Comparison of ENCODE assay signal across 8 cellular contexts in the genomic region with DNA sequence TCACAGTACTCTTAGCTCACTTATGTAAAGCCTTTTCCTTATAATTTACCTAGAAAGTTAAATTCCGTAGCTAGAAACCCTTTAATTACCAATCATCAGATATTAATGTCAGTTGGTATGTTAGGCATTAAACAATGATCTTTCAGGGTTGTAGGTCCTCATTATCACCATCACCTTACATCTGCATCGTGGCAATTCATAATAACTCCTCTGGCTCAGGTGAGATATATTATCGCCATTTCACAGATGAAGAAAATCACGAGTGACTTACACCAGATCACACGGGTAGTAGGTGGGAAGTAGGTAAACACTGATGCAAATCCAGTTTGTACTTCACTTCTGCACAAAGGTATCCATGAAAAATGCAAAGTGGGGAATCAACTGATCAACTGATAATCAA. TPM values are rescaled to one million over a fixed set of nuclear protein-coding genes. Genes with fewer than 3 reads are reported as not detected.
DNase-seq lines count a peak whose midpoint lies in the region; ATAC-seq and TF ChIP-seq lines count a peak whose summit lies in the region.

No MANE protein-coding gene starts in this region.

- no peak for ATAC-seq in HG02970 (IDR thresholded peaks at IDR 0.05; ENCODE audit: low FRiP score, unreplicated experiment)

- peak overlapping the region; percentile 85 for H3K9ac ChIP-seq in NT2/D1 (ENCODE audit: insufficient read length, low read depth)

- H3K9me3 ChIP-seq in NT2/D1 (ENCODE audit: insufficient read depth, low read length) (no peaks in the 10 kb centered on the region), prostate gland (no peaks in the 10 kb centered on the region)

- H3K27ac ChIP-seq in prostate gland = peak overlapping the region; percentile 88 to 91

- DNase-seq in NCI-H2171 treated with DMSO at 0.1 percent for 48 hours (lab: John Stamatoyannopoulos, UW) (peak; percentile 41), NCI-H2171 (lab: John Stamatoyannopoulos, UW) (no peak), NT2/D1 (ENCODE audit: low read depth, low spot score) (no peak), epithelial cell of proximal tubule (ENCODE audit: low read depth) (no peak), prostate gland (ENCODE audit: low spot score) (no peak), NCI-H2196 (lab: John Stamatoyannopoulos, UW; ENCODE audit: unreplicated experiment) (no peak), superior temporal gyrus (ENCODE audit: extremely low spot score) (no peak)

- H3K4me3 ChIP-seq in NT2/D1 (ENCODE audit: insufficient read length, low read depth) (peak overlapping the region; percentile 82), epithelial cell of proximal tubule (ENCODE audit: low read depth, low read length) (peak overlapping the region; percentile 77), prostate gland (peak overlapping the region; percentile 85 to 97)

- 5% methylated on average over 5 of the region's 5 CpGs for WGBS in prostate gland

- intact Hi-C loops in prostate gland (cut with DNase I) = no loop called here

- TF ChIP-seq CTCF in epithelial cell of proximal tubule (conservative IDR thresholded peaks at IDR 0.05; ENCODE audit: low read depth, low read length) = no peak
- no peak for TF ChIP-seq CTCF in prostate gland (IDR thresholded peaks at IDR 0.05)

- TF ChIP-seq POLR2A in prostate gland (IDR thresholded peaks at IDR 0.05) = no peak

- H3K4me1 ChIP-seq in NT2/D1 (ENCODE audit: insufficient read depth, insufficient read length) (peaks cover 3% of the 10 kb centered on the region), prostate gland (replicated peaks) (peaks cover 6% of the 10 kb centered on the region)

- H3K27me3 ChIP-seq in NT2/D1 (ENCODE audit: insufficient read depth, insufficient read length) = no peaks in the 10 kb centered on the region
- no peaks in the 10 kb centered on the region for H3K27me3 ChIP-seq in prostate gland (replicated peaks; ENCODE audit: insufficient read depth)

- H3K36me3 ChIP-seq in NT2/D1 (ENCODE audit: insufficient read depth, insufficient read length, low read length) (peaks cover 25% of the 10 kb centered on the region), prostate gland (no peaks in the 10 kb centered on the region)

RNA-seq across cellular contexts. Expression of a gene that starts 0.6 kb away (rescaled TPM):
- 34.9 and 41.1 TPM in 2 replicates for total RNA-seq in epithelial cell of proximal tubule
- total RNA-seq in prostate gland = 10 to 100 TPM; 26.3 to 36.4 TPM

RNA-seq across cellular contexts. Expression of a gene that starts 51.0 kb away (rescaled TPM):
- 15.4 and 24.9 TPM in 2 replicates for total RNA-seq in epithelial cell of proximal tubule
- 10 to 100 TPM; 11.0 to 21.9 TPM for total RNA-seq in prostate gland
